Comparison of ENCODE assay signal across 11 cellular contexts in genomic region chr5:54457094-54457531, GRCh38. TPM values are rescaled to one million over a fixed set of nuclear protein-coding genes. Genes with fewer than 3 reads are reported as not detected.
DNase-seq lines count a peak whose midpoint lies in the region; ATAC-seq, FAIRE-seq and TF ChIP-seq lines count a peak whose summit lies in the region.
"Had no signal": no experiment of that assay in that cellular context is flagged by ENCODE, and none has a peak within 500 bp of the region (broad histone marks: within the 10 kb centered on the region; RNA-seq: fewer than 3 reads in every experiment).

No MANE protein-coding gene starts in this region.

- peak overlapping the region; percentile 66 for H3K4me2 ChIP-seq in keratinocyte (ENCODE audit: control insufficient read depth, extremely low read depth, insufficient read depth, low read depth, low read length)

- no peaks in the 10 kb centered on the region for H3K79me2 ChIP-seq in keratinocyte (ENCODE audit: control insufficient read depth, insufficient read depth, low read length)

- CTCF ChIA-PET in CD4-positive, alpha-beta T cell (lab: Charles Lee) = interaction anchor here (1.2 kb wide), 1 partner anchor 10 kb away, joined by 4 read pairs; no protein-coding TSS in a partner anchor

- FAIRE-seq in keratinocyte (lab: Jason Lieb, UNC) = peak; percentile 75

- no peaks in the 10 kb centered on the region for H3K36me3 ChIP-seq in keratinocyte (ENCODE audit: control insufficient read depth in 2 of 2, extremely low read depth in 1 of 2, insufficient read depth in 2 of 2, low read length in 2 of 2)
- no peaks in the 10 kb centered on the region for H3K36me3 ChIP-seq in stomach
- H3K36me3 ChIP-seq: prostate gland, tibial nerve had no signal

- dilution Hi-C loops in keratinocyte (cut with MboI; ENCODE audit: extremely low pct_ligation_motif_present, low sequenced_read_pairs) = no loop called here

- no peak for TF ChIP-seq CTCF in keratinocyte (optimal IDR thresholded peaks at IDR 0.05 in 1 of 3, IDR thresholded peaks at IDR 0.05 in 1 of 3, conservative IDR thresholded peaks at IDR 0.05 in 1 of 3; ENCODE audit: extremely low read depth in 1 of 3, insufficient read depth in 2 of 3, low read length in 3 of 3)
- no peak for TF ChIP-seq CTCF in stomach (IDR thresholded peaks at IDR 0.05)
- TF ChIP-seq CTCF in CD4-positive, alpha-beta T cell (IDR thresholded peaks at IDR 0.05) = no peak

- TF ChIP-seq EP300 in stomach (IDR thresholded peaks at IDR 0.05) = no peak

- H3K9me1 ChIP-seq in keratinocyte (ENCODE audit: control insufficient read depth, extremely low read depth, insufficient read depth, low read length) = no peaks in the 10 kb centered on the region

- no peak overlapping the region for H3K4me3 Mint-ChIP-seq in CD4-positive, alpha-beta T cell

- POLR2A ChIA-PET in CD4-positive, alpha-beta T cell (lab: Charles Lee) = no interaction called here

- H3K27ac ChIP-seq in keratinocyte (ENCODE audit: control insufficient read depth, insufficient read depth, low read length) (no peak overlapping the region), stomach (peak overlapping the region in 1 of 5 donors; percentile 11)
- no peak overlapping the region for H3K27ac ChIP-seq in CD4-positive, alpha-beta T cell (ENCODE audit: low read depth, low read length)
- H3K27ac ChIP-seq: prostate gland, tibial nerve had no signal

- ATAC-seq in CD4-positive, alpha-beta T cell (ENCODE audit: poor library complexity) = no peak
- ATAC-seq in GM18498 (IDR thresholded peaks at IDR 0.05; ENCODE audit: unreplicated experiment) = no peak

- intact Hi-C loops in stomach (cut with DNase I; ENCODE audit: low total_unique reads) = no loop called here
- intact Hi-C loops in CD4-positive, alpha-beta T cell (cut with DNase I, micrococcal nuclease) = no loop called here

- peaks cover 8% of the 10 kb centered on the region for H3K36me3 Mint-ChIP-seq in CD4-positive, alpha-beta T cell (ENCODE audit: low read depth)

- peaks cover 3% of the 10 kb centered on the region for H3K9me3 Mint-ChIP-seq in CD4-positive, alpha-beta T cell

- peak overlapping the region; percentile 52 for H2AFZ ChIP-seq in keratinocyte (ENCODE audit: control insufficient read depth, low read length)

- no peak for TF ChIP-seq POLR2A in stomach (IDR thresholded peaks at IDR 0.05)

- in situ Hi-C loops in T47D (cut with HindIII; ENCODE audit: low pct_unique_long_range_greater_than_20kb, low sequenced_read_pairs) = no loop called here

- peaks cover 29% of the 10 kb centered on the region for H3K27me3 Mint-ChIP-seq in CD4-positive, alpha-beta T cell

- no peaks in the 10 kb centered on the region for H3K9me3 ChIP-seq in keratinocyte (ENCODE audit: control insufficient read depth, low read depth, low read length)
- no peaks in the 10 kb centered on the region for H3K9me3 ChIP-seq in stomach
- peaks cover 2% of the 10 kb centered on the region for H3K9me3 ChIP-seq in CD4-positive, alpha-beta T cell (ENCODE audit: control insufficient read depth, low read length)
- H3K9me3 ChIP-seq: prostate gland, tibial nerve had no signal

- no peaks in the 10 kb centered on the region for H3K4me1 Mint-ChIP-seq in CD4-positive, alpha-beta T cell (ENCODE audit: low read depth)

- no peak overlapping the region for H3K9ac ChIP-seq in keratinocyte (ENCODE audit: control insufficient read depth, extremely low read depth, insufficient read depth, low read length)

- H3K4me3 ChIP-seq in keratinocyte (ENCODE audit: control insufficient read depth in 2 of 3, extremely low read depth in 1 of 3, insufficient read depth in 2 of 3, low read depth in 1 of 3, low read length in 3 of 3) (no peak overlapping the region), stomach (no peak overlapping the region)
- H3K4me3 ChIP-seq: prostate gland, tibial nerve had no signal

- 12 to 29% (median 16%) methylated on average over 3 of the region's 3 CpGs for WGBS in stomach, 5 donors

- H4K20me1 ChIP-seq in keratinocyte (ENCODE audit: control insufficient read depth, extremely low read depth, insufficient read depth, low read length) = no peaks in the 10 kb centered on the region

- no peaks in the 10 kb centered on the region for H3K27me3 ChIP-seq in keratinocyte (ENCODE audit: control insufficient read depth, extremely low read depth, insufficient read depth, low read length)
- H3K27me3 ChIP-seq in stomach = no peaks in the 10 kb centered on the region
- no peaks in the 10 kb centered on the region for H3K27me3 ChIP-seq in CD4-positive, alpha-beta T cell (ENCODE audit: control insufficient read depth, insufficient read depth, low read length)
- H3K27me3 ChIP-seq: tibial nerve had no signal

- no peak overlapping the region for H3K27ac Mint-ChIP-seq in CD4-positive, alpha-beta T cell

- DNase-seq in HT1080 (ENCODE audit: low read depth) (peak; percentile 10), T47D (ENCODE audit: low read depth in 1 of 2, low spot score in 1 of 2) (peak; percentile 23 to 36), keratinocyte (ENCODE audit: low read depth, low spot score) (no peak), stomach (peak; percentile 37), NCI-H2107 treated with DMSO at 0.1 percent for 48 hours (lab: John Stamatoyannopoulos, UW; ENCODE audit: unreplicated experiment) (no peak), NCI-H2196 treated with DMSO at 0.1 percent for 48 hours (lab: John Stamatoyannopoulos, UW; ENCODE audit: unreplicated experiment) (no peak)
- no peak for DNase-seq in CD4-positive, alpha-beta T cell
- DNase-seq: NCI-H2171 treated with DMSO at 0.1 percent for 48 hours had no signal

- H3K4me1 ChIP-seq in keratinocyte (ENCODE audit: control insufficient read depth, extremely low read depth, insufficient read depth, low read length) = peaks cover 22% of the 10 kb centered on the region
- H3K4me1 ChIP-seq in stomach = peaks cover 0 to 13% (median 5%) of the 10 kb centered on the region in 4 donors

RNA-seq across cellular contexts. Expression of gene HSPB3, which starts 1.6 kb away (rescaled TPM):
- not detected in 2 replicates for total RNA-seq in HT1080 (2014; rRNA removed; shearing (Covaris generic))
- not detected in 2 replicates for polyA plus RNA-seq in HT1080 (2015; cell fraction: cytosol; rRNA removed)
- polyA plus RNA-seq in HT1080 (2015; cell fraction: nucleus; rRNA removed) = not detected in 2 replicates
- polyA plus RNA-seq in keratinocyte (0.08 to 10.0 TPM (median 1.8 TPM) in 3 replicates), stomach (1 to 10 TPM in 1 of 3 donors, not detected in 2; 1.2 TPM)
- polyA plus RNA-seq in keratinocyte (2011; ENCODE audit: low read depth) = 3.6 TPM
- polyA plus RNA-seq in keratinocyte (2011; cell fraction: cytosol; rRNA removed) = 1.4 and 1.8 TPM in 2 replicates
- polyA plus RNA-seq in keratinocyte (2011; cell fraction: nucleus; rRNA removed) = 7.3 and 7.6 TPM in 2 replicates
- polyA plus RNA-seq in keratinocyte (2012; ENCODE audit: low replicate concordance) = 0.21 and 5.1 TPM in 2 replicates
- 0.29 to 4.6 TPM (median 1.8 TPM) in 3 replicates for polyA minus RNA-seq in keratinocyte
- polyA minus RNA-seq in keratinocyte (2011; cell fraction: cytosol; rRNA and poly(A)+ RNA removed) = 2.7 TPM
- polyA minus RNA-seq in keratinocyte (2011; cell fraction: nucleus; rRNA and poly(A)+ RNA removed) = 1.1 and 1.5 TPM in 2 replicates
- total RNA-seq in stomach = 1 to 10 TPM in 1 of 5 donors, not detected in 4; 9.4 TPM
- total RNA-seq in CD4-positive, alpha-beta T cell = not detected

Comparison
In these comparisons a context has a peak if more than half of its experiments do, and no peak if none do; other contexts are left out.
1. DNase-seq: peak in HT1080 (single experiment), T47D (2 of 2) and stomach (single experiment); none in keratinocyte (single experiment), NCI-H2107 treated with DMSO at 0.1 percent for 48 hours (single experiment), CD4-positive, alpha-beta T cell (0 of 10) and NCI-H2196 treated with DMSO at 0.1 percent for 48 hours (single experiment).